Comparison of ENCODE assay signal across 1 cellular context in genomic region chr16:47519996-47520679, GRCh38.
TF ChIP-seq lines count a peak whose summit lies in the region.

No MANE protein-coding gene starts in this region.

TF ChIP-seq in K562, 482 proteins besides CTCF, POLR2A, EP300 and RAD21 (continued from another document and continues in another):
- TF ChIP-seq BRF2 (IDR thresholded peaks at IDR 0.05; ENCODE audit: borderline replicate concordance, insufficient read depth, insufficient read length) (no peak), BACH1 (tag; IDR thresholded peaks at IDR 0.05) (no peak), ZFP30 (CRISPR knock-in tag; IDR thresholded peaks at IDR 0.05; ENCODE audit: borderline replicate concordance) (no peak), FOXP1 (CRISPR knock-in tag; IDR thresholded peaks at IDR 0.05) (no peak), YBX1 (IDR thresholded peaks at IDR 0.05) (no peak), ZNF324 (CRISPR knock-in tag; IDR thresholded peaks at IDR 0.05) (no peak), NFXL1 (CRISPR knock-in tag; IDR thresholded peaks at IDR 0.05) (no peak), CEBPG (CRISPR knock-in tag; IDR thresholded peaks at IDR 0.05) (no peak), CEBPG (tag; conservative IDR thresholded peaks at IDR 0.05 in 1 of 2, IDR thresholded peaks at IDR 0.05 in 1 of 2) (no peak), ZBTB40 (IDR thresholded peaks at IDR 0.05) (no peak), ZBTB40 (CRISPR knock-in tag; IDR thresholded peaks at IDR 0.05) (no peak), STAT5B (CRISPR knock-in tag; IDR thresholded peaks at IDR 0.05) (no peak), KLF16 (IDR thresholded peaks at IDR 0.05) (peak; percentile 53; the same call in 1 of the 2 replicates), ZNF274 (IDR thresholded peaks at IDR 0.05; ENCODE audit: borderline replicate concordance, low read depth, low read length) (no peak), CBX8 (IDR thresholded peaks at IDR 0.05; ENCODE audit: borderline replicate concordance, extremely low read depth, low read depth, low read length, poor library complexity, severe bottlenecking) (no peak), MAZ (CRISPR knock-in tag; conservative IDR thresholded peaks at IDR 0.05 in 1 of 2, IDR thresholded peaks at IDR 0.05 in 1 of 2) (no peak), SAFB2 (IDR thresholded peaks at IDR 0.05; ENCODE audit: borderline replicate concordance, low read depth, low read length, severe bottlenecking) (no peak), JUND (IDR thresholded peaks at IDR 0.05; ENCODE audit: borderline replicate concordance, low read depth, low read length) (peak; percentile 59; the same call in 1 of the 2 replicates), JUND (tag; IDR thresholded peaks at IDR 0.05; ENCODE audit: borderline replicate concordance, low read depth, low read length) (peak; percentile 50; the same call in 1 of the 3 replicates), ZNF354B (CRISPR knock-in tag; IDR thresholded peaks at IDR 0.05) (no peak), HDAC6 (IDR thresholded peaks at IDR 0.05; ENCODE audit: low read depth, low read length) (no peak), SP2 (IDR thresholded peaks at IDR 0.05; ENCODE audit: extremely low read depth, low read depth, low read length, poor library complexity, severe bottlenecking) (no peak), ZNF121 (CRISPR knock-in tag; conservative IDR thresholded peaks at IDR 0.05) (no peak), EP400 (IDR thresholded peaks at IDR 0.05) (peak; percentile 47), MEIS2 (IDR thresholded peaks at IDR 0.05; ENCODE audit: partially characterized antibody) (peak; percentile 84), HDAC1 (IDR thresholded peaks at IDR 0.05) (peak in 1 of 2 experiments; percentile 84; a peak in 2 of 4 replicates), MBD2 (IDR thresholded peaks at IDR 0.05; ENCODE audit: borderline replicate concordance, low read depth) (no peak), GTF2F1 (IDR thresholded peaks at IDR 0.05; ENCODE audit: low read depth, low read length) (no peak), ILK (tag; IDR thresholded peaks at IDR 0.05; ENCODE audit: borderline replicate concordance, low read depth) (no peak), TSC22D4 (tag; IDR thresholded peaks at IDR 0.05) (no peak), NR1H2 (CRISPR knock-in tag; IDR thresholded peaks at IDR 0.05) (no peak), SRSF3 (IDR thresholded peaks at IDR 0.05; ENCODE audit: insufficient read depth, low read length) (no peak)
- TF ChIP-seq, protein P1, sequence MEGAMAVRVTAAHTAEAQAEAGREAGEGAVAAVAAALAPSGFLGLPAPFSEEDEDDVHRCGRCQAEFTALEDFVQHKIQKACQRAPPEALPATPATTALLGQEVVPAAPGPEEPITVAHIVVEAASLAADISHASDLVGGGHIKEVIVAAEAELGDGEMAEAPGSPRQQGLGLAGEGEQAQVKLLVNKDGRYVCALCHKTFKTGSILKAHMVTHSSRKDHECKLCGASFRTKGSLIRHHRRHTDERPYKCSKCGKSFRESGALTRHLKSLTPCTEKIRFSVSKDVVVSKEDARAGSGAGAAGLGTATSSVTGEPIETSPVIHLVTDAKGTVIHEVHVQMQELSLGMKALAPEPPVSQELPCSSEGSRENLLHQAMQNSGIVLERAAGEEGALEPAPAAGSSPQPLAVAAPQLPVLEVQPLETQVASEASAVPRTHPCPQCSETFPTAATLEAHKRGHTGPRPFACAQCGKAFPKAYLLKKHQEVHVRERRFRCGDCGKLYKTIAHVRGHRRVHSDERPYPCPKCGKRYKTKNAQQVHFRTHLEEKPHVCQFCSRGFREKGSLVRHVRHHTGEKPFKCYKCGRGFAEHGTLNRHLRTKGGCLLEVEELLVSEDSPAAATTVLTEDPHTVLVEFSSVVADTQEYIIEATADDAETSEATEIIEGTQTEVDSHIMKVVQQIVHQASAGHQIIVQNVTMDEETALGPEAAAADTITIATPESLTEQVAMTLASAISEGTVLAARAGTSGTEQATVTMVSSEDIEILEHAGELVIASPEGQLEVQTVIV (CRISPR knock-in tag; IDR thresholded peaks at IDR 0.05; ENCODE audit: borderline replicate concordance), result no peak
- TF ChIP-seq, protein P2, sequence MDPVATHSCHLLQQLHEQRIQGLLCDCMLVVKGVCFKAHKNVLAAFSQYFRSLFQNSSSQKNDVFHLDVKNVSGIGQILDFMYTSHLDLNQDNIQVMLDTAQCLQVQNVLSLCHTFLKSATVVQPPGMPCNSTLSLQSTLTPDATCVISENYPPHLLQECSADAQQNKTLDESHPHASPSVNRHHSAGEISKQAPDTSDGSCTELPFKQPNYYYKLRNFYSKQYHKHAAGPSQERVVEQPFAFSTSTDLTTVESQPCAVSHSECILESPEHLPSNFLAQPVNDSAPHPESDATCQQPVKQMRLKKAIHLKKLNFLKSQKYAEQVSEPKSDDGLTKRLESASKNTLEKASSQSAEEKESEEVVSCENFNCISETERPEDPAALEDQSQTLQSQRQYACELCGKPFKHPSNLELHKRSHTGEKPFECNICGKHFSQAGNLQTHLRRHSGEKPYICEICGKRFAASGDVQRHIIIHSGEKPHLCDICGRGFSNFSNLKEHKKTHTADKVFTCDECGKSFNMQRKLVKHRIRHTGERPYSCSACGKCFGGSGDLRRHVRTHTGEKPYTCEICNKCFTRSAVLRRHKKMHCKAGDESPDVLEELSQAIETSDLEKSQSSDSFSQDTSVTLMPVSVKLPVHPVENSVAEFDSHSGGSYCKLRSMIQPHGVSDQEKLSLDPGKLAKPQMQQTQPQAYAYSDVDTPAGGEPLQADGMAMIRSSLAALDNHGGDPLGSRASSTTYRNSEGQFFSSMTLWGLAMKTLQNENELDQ (CRISPR knock-in tag; IDR thresholded peaks at IDR 0.05; ENCODE audit: borderline replicate concordance), result no peak
- TF ChIP-seq, protein P3, sequence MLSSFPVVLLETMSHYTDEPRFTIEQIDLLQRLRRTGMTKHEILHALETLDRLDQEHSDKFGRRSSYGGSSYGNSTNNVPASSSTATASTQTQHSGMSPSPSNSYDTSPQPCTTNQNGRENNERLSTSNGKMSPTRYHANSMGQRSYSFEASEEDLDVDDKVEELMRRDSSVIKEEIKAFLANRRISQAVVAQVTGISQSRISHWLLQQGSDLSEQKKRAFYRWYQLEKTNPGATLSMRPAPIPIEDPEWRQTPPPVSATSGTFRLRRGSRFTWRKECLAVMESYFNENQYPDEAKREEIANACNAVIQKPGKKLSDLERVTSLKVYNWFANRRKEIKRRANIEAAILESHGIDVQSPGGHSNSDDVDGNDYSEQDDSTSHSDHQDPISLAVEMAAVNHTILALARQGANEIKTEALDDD (IDR thresholded peaks at IDR 0.05), result peak; percentile 44; the same call in 1 of the 2 replicates
- TF ChIP-seq, protein P4, sequence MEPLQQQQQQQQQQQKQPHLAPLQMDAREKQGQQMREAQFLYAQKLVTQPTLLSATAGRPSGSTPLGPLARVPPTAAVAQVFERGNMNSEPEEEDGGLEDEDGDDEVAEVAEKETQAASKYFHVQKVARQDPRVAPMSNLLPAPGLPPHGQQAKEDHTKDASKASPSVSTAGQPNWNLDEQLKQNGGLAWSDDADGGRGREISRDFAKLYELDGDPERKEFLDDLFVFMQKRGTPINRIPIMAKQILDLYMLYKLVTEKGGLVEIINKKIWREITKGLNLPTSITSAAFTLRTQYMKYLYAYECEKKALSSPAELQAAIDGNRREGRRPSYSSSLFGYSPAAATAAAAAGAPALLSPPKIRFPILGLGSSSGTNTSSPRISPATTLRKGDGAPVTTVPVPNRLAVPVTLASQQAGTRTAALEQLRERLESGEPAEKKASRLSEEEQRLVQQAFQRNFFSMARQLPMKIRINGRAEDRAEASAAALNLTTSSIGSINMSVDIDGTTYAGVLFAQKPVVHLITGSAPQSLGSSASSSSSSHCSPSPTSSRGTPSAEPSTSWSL (CRISPR knock-in tag; IDR thresholded peaks at IDR 0.05; ENCODE audit: borderline replicate concordance), result no peak
- TF ChIP-seq, protein P5, sequence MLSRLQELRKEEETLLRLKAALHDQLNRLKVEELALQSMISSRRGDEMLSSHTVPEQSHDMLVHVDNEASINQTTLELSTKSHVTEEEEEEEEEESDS (CRISPR knock-in tag; IDR thresholded peaks at IDR 0.05), result no peak
- TF ChIP-seq, protein P6, sequence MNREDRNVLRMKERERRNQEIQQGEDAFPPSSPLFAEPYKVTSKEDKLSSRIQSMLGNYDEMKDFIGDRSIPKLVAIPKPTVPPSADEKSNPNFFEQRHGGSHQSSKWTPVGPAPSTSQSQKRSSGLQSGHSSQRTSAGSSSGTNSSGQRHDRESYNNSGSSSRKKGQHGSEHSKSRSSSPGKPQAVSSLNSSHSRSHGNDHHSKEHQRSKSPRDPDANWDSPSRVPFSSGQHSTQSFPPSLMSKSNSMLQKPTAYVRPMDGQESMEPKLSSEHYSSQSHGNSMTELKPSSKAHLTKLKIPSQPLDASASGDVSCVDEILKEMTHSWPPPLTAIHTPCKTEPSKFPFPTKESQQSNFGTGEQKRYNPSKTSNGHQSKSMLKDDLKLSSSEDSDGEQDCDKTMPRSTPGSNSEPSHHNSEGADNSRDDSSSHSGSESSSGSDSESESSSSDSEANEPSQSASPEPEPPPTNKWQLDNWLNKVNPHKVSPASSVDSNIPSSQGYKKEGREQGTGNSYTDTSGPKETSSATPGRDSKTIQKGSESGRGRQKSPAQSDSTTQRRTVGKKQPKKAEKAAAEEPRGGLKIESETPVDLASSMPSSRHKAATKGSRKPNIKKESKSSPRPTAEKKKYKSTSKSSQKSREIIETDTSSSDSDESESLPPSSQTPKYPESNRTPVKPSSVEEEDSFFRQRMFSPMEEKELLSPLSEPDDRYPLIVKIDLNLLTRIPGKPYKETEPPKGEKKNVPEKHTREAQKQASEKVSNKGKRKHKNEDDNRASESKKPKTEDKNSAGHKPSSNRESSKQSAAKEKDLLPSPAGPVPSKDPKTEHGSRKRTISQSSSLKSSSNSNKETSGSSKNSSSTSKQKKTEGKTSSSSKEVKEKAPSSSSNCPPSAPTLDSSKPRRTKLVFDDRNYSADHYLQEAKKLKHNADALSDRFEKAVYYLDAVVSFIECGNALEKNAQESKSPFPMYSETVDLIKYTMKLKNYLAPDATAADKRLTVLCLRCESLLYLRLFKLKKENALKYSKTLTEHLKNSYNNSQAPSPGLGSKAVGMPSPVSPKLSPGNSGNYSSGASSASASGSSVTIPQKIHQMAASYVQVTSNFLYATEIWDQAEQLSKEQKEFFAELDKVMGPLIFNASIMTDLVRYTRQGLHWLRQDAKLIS (CRISPR knock-in tag; IDR thresholded peaks at IDR 0.05), result no peak
